12 cellular contexts compared by ENCODE assay signal in the genomic region with DNA sequence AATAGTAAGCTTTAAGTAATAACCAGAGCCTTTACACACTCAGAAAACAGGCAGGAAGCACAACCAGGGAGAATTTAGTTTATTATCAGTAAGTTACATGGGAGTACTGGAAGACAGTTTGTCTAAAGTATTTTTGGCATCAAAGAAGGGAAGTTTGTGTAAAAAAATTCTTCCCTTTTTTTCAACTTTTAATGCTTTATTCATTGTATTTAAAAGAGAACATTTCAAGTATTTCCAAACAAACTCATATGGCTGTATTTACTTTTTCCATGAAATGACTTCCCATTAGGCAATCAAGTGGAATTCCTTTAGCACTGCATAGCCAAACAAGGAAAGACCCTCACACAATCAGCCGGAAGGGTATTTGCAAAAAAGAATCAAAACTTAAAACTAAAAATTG. TPM values are rescaled to one million over a fixed set of nuclear protein-coding genes. Genes with fewer than 3 reads are reported as not detected.
A peak's percentile ranks its signal among the peaks of the same experiment; 100 is the strongest.
DNase-seq lines count a peak whose midpoint lies in the region; ATAC-seq and TF ChIP-seq lines count a peak whose summit lies in the region.
"Had no signal": no experiment of that assay in that cellular context is flagged by ENCODE, and none has a peak within 500 bp of the region (broad histone marks: within the 10 kb centered on the region; RNA-seq: fewer than 3 reads in every experiment).

No MANE protein-coding gene starts in this region.

- H3K36me3 Mint-ChIP-seq in activated naive CD4-positive, alpha-beta T cell treated with anti-CD3 and anti-CD28 coated beads for 36 hours (ENCODE audit: low read depth): peaks cover 21% of the 10 kb centered on the region
- H3K36me3 Mint-ChIP-seq in activated B cell treated with CpG ODN at 0.5 μM for 24 hours (ENCODE audit: low read depth): peaks cover 43% of the 10 kb centered on the region

- no peaks in the 10 kb centered on the region for H3K9me3 Mint-ChIP-seq in activated naive CD4-positive, alpha-beta T cell treated with anti-CD3 and anti-CD28 coated beads for 36 hours
- H3K9me3 Mint-ChIP-seq in activated B cell treated with CpG ODN at 0.5 μM for 24 hours: no peaks in the 10 kb centered on the region
- H3K9me3 Mint-ChIP-seq: naive B cell had no signal

- POLR2A ChIA-PET in activated B cell treated with CpG ODN at 0.5 μM for 24 hours (lab: Charles Lee): interaction anchor here (1.3 to 1.9 kb wide), 3 partner anchors 15 to 27 kb away, joined by 5 to 7 read pairs (median 5); no protein-coding TSS in a partner anchor

- peaks cover 27 to 83% (median 47%) of the 10 kb centered on the region in 6 donors for H3K4me1 ChIP-seq in spleen

- intact Hi-C loops in activated naive CD4-positive, alpha-beta T cell treated with anti-CD3 and anti-CD28 coated beads for 36 hours (cut with micrococcal nuclease): no loop called here
- intact Hi-C loops in activated B cell treated with CpG ODN at 0.5 μM for 24 hours (cut with micrococcal nuclease): no loop called here
- intact Hi-C loops in spleen (cut with DNase I; ENCODE audit: low total_unique reads): no loop called here

- no peak for TF ChIP-seq CTCF in activated B cell treated with CpG ODN at 0.5 μM for 24 hours (IDR thresholded peaks at IDR 0.05)
- no peak for TF ChIP-seq CTCF in spleen (IDR thresholded peaks at IDR 0.05 in 8 of 11, conservative IDR thresholded peaks at IDR 0.05 in 3 of 11)

- H3K4me3 Mint-ChIP-seq in activated naive CD4-positive, alpha-beta T cell treated with anti-CD3 and anti-CD28 coated beads for 36 hours: no peak overlapping the region
- no peak overlapping the region for H3K4me3 Mint-ChIP-seq in activated B cell treated with CpG ODN at 0.5 μM for 24 hours
- H3K4me3 Mint-ChIP-seq: naive B cell had no signal

- TF ChIP-seq POLR2A in spleen (IDR thresholded peaks at IDR 0.05): no peak

- no peak overlapping the region for H3K4me3 ChIP-seq in spleen

- H3K27ac Mint-ChIP-seq in activated naive CD4-positive, alpha-beta T cell treated with anti-CD3 and anti-CD28 coated beads for 36 hours: peak overlapping the region; percentile 82
- peak overlapping the region; percentile 86 for H3K27ac Mint-ChIP-seq in activated B cell treated with CpG ODN at 0.5 μM for 24 hours

- peaks cover 75% of the 10 kb centered on the region for H3K4me1 Mint-ChIP-seq in activated naive CD4-positive, alpha-beta T cell treated with anti-CD3 and anti-CD28 coated beads for 36 hours (ENCODE audit: low read depth)
- H3K4me1 Mint-ChIP-seq in activated B cell treated with CpG ODN at 0.5 μM for 24 hours: peaks cover 77% of the 10 kb centered on the region

- H3K27ac ChIP-seq in spleen: peak overlapping the region in 6 of 8 donors; percentile 16 to 58 (median 34)

- CTCF ChIA-PET in activated naive CD4-positive, alpha-beta T cell treated with anti-CD3 and anti-CD28 coated beads for 36 hours (lab: Charles Lee): no interaction called here
- CTCF ChIA-PET in activated B cell treated with CpG ODN at 0.5 μM for 24 hours (lab: Charles Lee): no interaction called here

- DNase-seq in activated naive CD4-positive, alpha-beta T cell treated with anti-CD3 and anti-CD28 coated beads for 36 hours: no peak
- DNase-seq in activated naive CD4-positive, alpha-beta T cell treated with Interleukin-2 at 50 U/mL for 16 hours: no peak
- no peak for DNase-seq in activated B cell treated with CpG ODN at 0.5 μM for 24 hours
- DNase-seq in fibroblast of gingiva (ENCODE audit: low read depth): peak; percentile 68
- no peak for DNase-seq in spleen
- no peak for DNase-seq in occipital lobe (lab: John Stamatoyannopoulos, UW)
- DNase-seq in NCI-H345 treated with DMSO at 0.1 percent for 48 hours (lab: John Stamatoyannopoulos, UW; ENCODE audit: unreplicated experiment): no peak
- DNase-seq: cortex of kidney; naive B cell; NCI-H2107; stimulated activated CD4-positive, alpha-beta T cell treated with anti-CD3 and anti-CD28 coated beads, Interleukin-15, amount 100 ng/mL, for 24 hours had no signal

- no peaks in the 10 kb centered on the region for H3K27me3 ChIP-seq in spleen (replicated peaks in 1 of 7)

- H3K36me3 ChIP-seq in spleen: peaks cover 0 to 65% (median 6%) of the 10 kb centered on the region in 6 donors

- no peaks in the 10 kb centered on the region for H3K9me3 ChIP-seq in spleen

- ATAC-seq in activated B cell treated with CpG ODN at 0.5 μM for 24 hours (ENCODE audit: low read depth): no peak
- no peak for ATAC-seq in HG02571 (IDR thresholded peaks at IDR 0.05; ENCODE audit: unreplicated experiment)

- 66 to 77% (median 74%) methylated on average over 1 of the region's 1 CpG for WGBS in spleen, 5 donors

- H3K27me3 Mint-ChIP-seq in activated naive CD4-positive, alpha-beta T cell treated with anti-CD3 and anti-CD28 coated beads for 36 hours (ENCODE audit: low read depth): no peaks in the 10 kb centered on the region
- H3K27me3 Mint-ChIP-seq in activated B cell treated with CpG ODN at 0.5 μM for 24 hours: no peaks in the 10 kb centered on the region
- H3K27me3 Mint-ChIP-seq: naive B cell had no signal

RNA-seq across cellular contexts. Expression of a gene that starts 26.7 kb away (rescaled TPM):
- total RNA-seq in activated naive CD4-positive, alpha-beta T cell treated with anti-CD3 and anti-CD28 coated beads for 36 hours: 10 to 100 TPM; 70.0 to 75.3 TPM
- total RNA-seq in activated B cell treated with CpG ODN at 0.5 μM for 24 hours: 66.1 and 79.1 TPM in 2 replicates
- total RNA-seq in spleen: 10 to 100 TPM; 57.7 to 90.7 (median 72.6) TPM
- 10 to 100 TPM; 27.6 to 40.0 (median 36.5) TPM for polyA plus RNA-seq in spleen
- total RNA-seq in occipital lobe: 128 TPM
